ENCODE assay signal across 8 cellular contexts in the genomic region with DNA sequence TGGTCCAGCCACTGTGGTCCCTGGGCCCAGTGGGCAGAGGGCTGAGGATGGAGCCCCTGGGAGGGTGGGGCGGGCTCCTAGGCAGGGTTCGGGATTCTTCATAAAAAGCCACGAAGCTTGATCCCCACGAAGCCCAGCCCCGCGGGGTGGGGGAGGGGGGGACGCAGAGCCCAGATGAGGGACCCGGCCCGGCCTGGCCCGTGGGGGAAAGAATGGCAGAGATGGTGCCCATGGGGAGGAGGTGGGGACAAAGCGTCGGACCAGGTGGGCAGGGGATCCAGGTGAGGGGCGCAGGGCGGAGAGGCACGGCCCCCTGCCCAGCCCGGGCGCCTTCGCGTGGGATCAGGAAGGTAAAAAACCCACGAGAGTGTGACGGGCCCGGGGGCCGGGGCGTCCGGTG. TPM values are rescaled to one million over a fixed set of nuclear protein-coding genes. Genes with fewer than 3 reads are reported as not detected.
DNase-seq lines count a peak whose midpoint lies in the region; ATAC-seq and TF ChIP-seq lines count a peak whose summit lies in the region.

No MANE protein-coding gene starts in this region.

- H4K20me1 ChIP-seq in IMR-90 (ENCODE audit: insufficient read depth, low read length) = no peaks in the 10 kb centered on the region

- H3K27ac ChIP-seq in AG04450 (ENCODE audit: low read depth, low read length) = no peak overlapping the region
- H3K27ac ChIP-seq in IMR-90 (ENCODE audit: insufficient read depth, low read length) = no peak overlapping the region
- peak overlapping the region; percentile 60 for H3K27ac ChIP-seq in colonic mucosa
- H3K27ac ChIP-seq in muscle layer of duodenum (ENCODE audit: low read length) = no peak overlapping the region

- H3K18ac ChIP-seq in IMR-90 (ENCODE audit: low read depth, low read length) = no peak overlapping the region

- CTCF ChIA-PET in AG04450 (lab: Charles Lee) = interaction anchor here (0.6 to 4.4 kb wide), 8 partner anchors 8 to 312 kb away, joined by 3 to 70 read pairs (median 4); a partner anchor contains a TSS
- CTCF ChIA-PET in IMR-90 (lab: Yijun Ruan, JAX) = interaction anchor here (0.7 to 2.0 kb wide), 4 partner anchors 9 to 79 kb away, joined by 3 to 6 read pairs (median 5); no protein-coding TSS in a partner anchor

- DNase-seq in AG04450 (ENCODE audit: low read depth, low spot score) (no peak), IMR-90 (no peak), colonic mucosa (no peak), head of caudate nucleus (no peak)
- no peak for DNase-seq in activated T-helper 2 cell treated with anti-CD3 and anti-CD28 coated beads, Interferon-gamma antibody, Interleukin-2, Interleukin-4, amounts not matched to agents 10 μg/mL and 5 μg/mL and 100 μg/mL, durations not matched to agents 14 hours and 24 hours and 36 hours (ENCODE audit: low spot score)

- peak overlapping the region; percentile 100 for H2AFZ ChIP-seq in IMR-90 (replicated peaks; ENCODE audit: low read length, poor library complexity)

- H2AK9ac ChIP-seq in IMR-90 (replicated peaks; ENCODE audit: low read depth, low read length, poor library complexity) = peak overlapping the region; percentile 80

- no peak overlapping the region for H3K56ac ChIP-seq in IMR-90 (ENCODE audit: extremely low read depth, insufficient read depth, low read length)

- in situ Hi-C loops in IMR-90 (cut with MboI; ENCODE audit: low sequenced_read_pairs) = no loop called here

- no peak overlapping the region for H3K14ac ChIP-seq in IMR-90 (replicated peaks; ENCODE audit: low read depth, low read length)

- H3K9me3 Mint-ChIP-seq in activated T-helper 2 cell treated with anti-CD3 and anti-CD28 coated beads, Interferon-gamma antibody, Interleukin-2, Interleukin-4, amounts not matched to agents 10 μg/mL and 5 μg/mL and 100 μg/mL, durations not matched to agents 14 hours and 24 hours and 36 hours = no peaks in the 10 kb centered on the region

- intact Hi-C loops in IMR-90 (cut with micrococcal nuclease) (no loop called here), colonic mucosa (cut with DNase I) (loop anchor here (5.0 kb wide), 1 partner anchor 78 kb away; no protein-coding TSS in a partner anchor), head of caudate nucleus (cut with DNase I) (loop anchor here (5.0 to 10.0 kb wide), 3 partner anchors 78 to 319 kb away; a partner anchor contains a TSS)
- intact Hi-C loops in activated T-helper 2 cell treated with anti-CD3 and anti-CD28 coated beads, Interferon-gamma antibody, Interleukin-2, Interleukin-4, amounts not matched to agents 10 μg/mL and 5 μg/mL and 100 μg/mL, durations not matched to agents 14 hours and 24 hours and 36 hours (cut with micrococcal nuclease) = no loop called here

- no peak overlapping the region for H2BK5ac ChIP-seq in IMR-90 (ENCODE audit: low read depth, low read length, poor library complexity, severe bottlenecking)

- no peak overlapping the region for H3K23ac ChIP-seq in IMR-90 (ENCODE audit: low read depth, low read length)

- H3K9ac ChIP-seq in IMR-90 (ENCODE audit: low read depth, low read length) = no peak overlapping the region
- H3K9ac ChIP-seq in colonic mucosa (ENCODE audit: low read depth in 2 of 2, low read length in 2 of 2) = peak overlapping the region; percentile 69 to 93

- H3K79me1 ChIP-seq in IMR-90 (ENCODE audit: low read depth in 1 of 2, low read length in 2 of 2) = no peaks in the 10 kb centered on the region

- peaks cover 22% of the 10 kb centered on the region for H3K27me3 ChIP-seq in AG04450 (ENCODE audit: control insufficient read depth, insufficient read depth, low read length)
- peaks cover 27% of the 10 kb centered on the region for H3K27me3 ChIP-seq in IMR-90 (ENCODE audit: control insufficient read depth, insufficient read depth, low read length)
- no peaks in the 10 kb centered on the region for H3K27me3 ChIP-seq in colonic mucosa
- H3K27me3 ChIP-seq in muscle layer of duodenum (ENCODE audit: low read depth, low read length) = no peaks in the 10 kb centered on the region

- POLR2A ChIA-PET in AG04450 (lab: Yijun Ruan, JAX) (no interaction called here), IMR-90 (lab: Charles Lee; ENCODE audit: unreplicated experiment) (no interaction called here)

- peaks cover 7% of the 10 kb centered on the region for H3K27me3 Mint-ChIP-seq in activated T-helper 2 cell treated with anti-CD3 and anti-CD28 coated beads, Interferon-gamma antibody, Interleukin-2, Interleukin-4, amounts not matched to agents 10 μg/mL and 5 μg/mL and 100 μg/mL, durations not matched to agents 14 hours and 24 hours and 36 hours (ENCODE audit: low read depth)

- TF ChIP-seq POLR2A in IMR-90 (IDR thresholded peaks at IDR 0.05; ENCODE audit: low read depth, low read length) = no peak

- H3K4me1 ChIP-seq in IMR-90 (ENCODE audit: control insufficient read depth, insufficient read depth, low read length) = no peaks in the 10 kb centered on the region
- H3K4me1 ChIP-seq in colonic mucosa = no peaks in the 10 kb centered on the region
- peaks cover 0 to 6% of the 10 kb centered on the region in 2 donors for H3K4me1 ChIP-seq in muscle layer of duodenum (ENCODE audit: control insufficient read depth in 1 of 2, insufficient read depth in 2 of 2, low read length in 2 of 2)

- H3K4ac ChIP-seq in IMR-90 (ENCODE audit: low read depth, low read length) = no peak overlapping the region

- no peak overlapping the region for H3K4me3 Mint-ChIP-seq in activated T-helper 2 cell treated with anti-CD3 and anti-CD28 coated beads, Interferon-gamma antibody, Interleukin-2, Interleukin-4, amounts not matched to agents 10 μg/mL and 5 μg/mL and 100 μg/mL, durations not matched to agents 14 hours and 24 hours and 36 hours (ENCODE audit: low read depth)

- no peak overlapping the region for H2BK120ac ChIP-seq in IMR-90 (ENCODE audit: low read depth, low read length)

- ATAC-seq in IMR-90 (ENCODE audit: low read depth) (no peak), HG03045 (IDR thresholded peaks at IDR 0.05; ENCODE audit: unreplicated experiment) (no peak), HG03469 (IDR thresholded peaks at IDR 0.05; ENCODE audit: unreplicated experiment) (no peak)

- peak overlapping the region; percentile 74 for H3K4me3 ChIP-seq in AG04450 (ENCODE audit: low read depth, low read length)
- peak overlapping the region; percentile 57 for H3K4me3 ChIP-seq in IMR-90 (ENCODE audit: insufficient read depth, low read depth, low read length)
- H3K4me3 ChIP-seq in colonic mucosa = peak overlapping the region; percentile 66
- H3K4me3 ChIP-seq in muscle layer of duodenum (ENCODE audit: low read depth in 1 of 2, low read length in 2 of 2) = peak overlapping the region; percentile 63 to 73

- H2AK5ac ChIP-seq in IMR-90 (ENCODE audit: low read depth, low read length) = no peak overlapping the region

- H4K5ac ChIP-seq in IMR-90 (ENCODE audit: low read depth, low read length) = peak overlapping the region; percentile 88

- 14% methylated on average over 12 of the region's 25 CpGs; no CpG with 5 or more reads in 1 of the 2 experiments for WGBS in IMR-90 (ENCODE audit: extremely low coverage in 2 of 2, insufficient read length in 1 of 2), 2 experiments

- peaks cover 22% of the 10 kb centered on the region for H3K4me1 Mint-ChIP-seq in activated T-helper 2 cell treated with anti-CD3 and anti-CD28 coated beads, Interferon-gamma antibody, Interleukin-2, Interleukin-4, amounts not matched to agents 10 μg/mL and 5 μg/mL and 100 μg/mL, durations not matched to agents 14 hours and 24 hours and 36 hours (ENCODE audit: low read depth)

- H3K36me3 ChIP-seq in IMR-90 (ENCODE audit: control insufficient read depth, insufficient read depth, low read length) (no peaks in the 10 kb centered on the region), colonic mucosa (no peaks in the 10 kb centered on the region), muscle layer of duodenum (ENCODE audit: control insufficient read depth in 1 of 2, insufficient read depth in 2 of 2, low read length in 2 of 2) (no peaks in the 10 kb centered on the region)

- H2BK20ac ChIP-seq in IMR-90 (ENCODE audit: low read depth, low read length) = no peak overlapping the region

- H3K9me1 ChIP-seq in IMR-90 (ENCODE audit: insufficient read depth, low read length) = no peaks in the 10 kb centered on the region

- no peak overlapping the region for H2BK15ac ChIP-seq in IMR-90 (ENCODE audit: low read depth, low read length)

- peak overlapping the region; percentile 76 to 86; a peak in 3 of 4 replicates for H4K8ac ChIP-seq in IMR-90 (ENCODE audit: low read depth in 2 of 2, low read length in 2 of 2)

- no peaks in the 10 kb centered on the region; the same call in 1 of the 2 replicates for H3K9me3 ChIP-seq in AG04450 (ENCODE audit: control insufficient read depth, insufficient read depth, low read length)
- H3K9me3 ChIP-seq in IMR-90 (ENCODE audit: control insufficient read depth, insufficient read depth, low read length) = no peaks in the 10 kb centered on the region
- no peaks in the 10 kb centered on the region for H3K9me3 ChIP-seq in colonic mucosa
- H3K9me3 ChIP-seq in muscle layer of duodenum (ENCODE audit: control insufficient read depth in 1 of 2, low read length in 2 of 2) = no peaks in the 10 kb centered on the region

- TF ChIP-seq CTCF in AG04450 (IDR thresholded peaks at IDR 0.05; ENCODE audit: low read depth, low read length) (no peak), IMR-90 (conservative IDR thresholded peaks at IDR 0.05; ENCODE audit: low read depth, low read length) (no peak), colonic mucosa (IDR thresholded peaks at IDR 0.05) (no peak)

- H3K36me3 Mint-ChIP-seq in activated T-helper 2 cell treated with anti-CD3 and anti-CD28 coated beads, Interferon-gamma antibody, Interleukin-2, Interleukin-4, amounts not matched to agents 10 μg/mL and 5 μg/mL and 100 μg/mL, durations not matched to agents 14 hours and 24 hours and 36 hours (ENCODE audit: low read depth) = no peaks in the 10 kb centered on the region

- BruUV-seq in IMR-90 (replicated peaks; lab: Mats Ljungman, UMichigan) = no TSS peak

- H3K27ac Mint-ChIP-seq in activated T-helper 2 cell treated with anti-CD3 and anti-CD28 coated beads, Interferon-gamma antibody, Interleukin-2, Interleukin-4, amounts not matched to agents 10 μg/mL and 5 μg/mL and 100 μg/mL, durations not matched to agents 14 hours and 24 hours and 36 hours = no peak overlapping the region

- no peak for TF ChIP-seq RAD21 in IMR-90 (IDR thresholded peaks at IDR 0.05; ENCODE audit: low read length)

- peak overlapping the region; percentile 66; the same call in 1 of the 2 replicates for H3K4me2 ChIP-seq in IMR-90 (ENCODE audit: low read depth, low read length)

- no peak overlapping the region for H4K91ac ChIP-seq in IMR-90 (ENCODE audit: insufficient read depth, low read depth, low read length)

- dilution Hi-C loops in IMR-90 (cut with HindIII; ENCODE audit: low sequenced_read_pairs, unreplicated experiment) = no loop called here

RNA-seq across cellular contexts. Expression of a gene that starts 6.0 kb away (rescaled TPM):
- polyA plus RNA-seq in AG04450 (2011; rRNA removed) (41.7 and 46.1 TPM in 2 replicates), IMR-90 (2012; rRNA removed) (39.8 and 44.4 TPM in 2 replicates)
- polyA minus RNA-seq in AG04450 (2011; rRNA and poly(A)+ RNA removed) = 26.0 and 33.7 TPM in 2 replicates
- total RNA-seq in IMR-90 (2012; rRNA removed) (31.9 and 36.4 TPM in 2 replicates), colonic mucosa (10 to 100 TPM; 49.6 to 55.2 TPM)
- polyA plus RNA-seq in IMR-90 (2012; cell fraction: cytosol; rRNA removed) = 31.4 and 39.9 TPM in 2 replicates
- polyA plus RNA-seq in IMR-90 (2012; cell fraction: nucleus; rRNA removed; ENCODE audit: low replicate concordance) = 13.7 and 21.5 TPM in 2 replicates
- total RNA-seq in activated T-helper 2 cell treated with anti-CD3 and anti-CD28 coated beads, Interferon-gamma antibody, Interleukin-2, Interleukin-4, amounts not matched to agents 10 μg/mL and 5 μg/mL and 100 μg/mL, durations not matched to agents 14 hours and 24 hours and 36 hours = 58.7 and 59.3 TPM in 2 replicates

Comparison
In these comparisons a context has a peak if more than half of its experiments do, and no peak if none do; other contexts are left out.
1. intact Hi-C loops: an anchor here in colonic mucosa (5.0 kb wide) and head of caudate nucleus (5.0 to 10.0 kb wide); none called in IMR-90 and activated T-helper 2 cell treated with anti-CD3 and anti-CD28 coated beads, Interferon-gamma antibody, Interleukin-2, Interleukin-4, amounts not matched to agents 10 μg/mL and 5 μg/mL and 100 μg/mL, durations not matched to agents 14 hours and 24 hours and 36 hours.